ENCODE assay signal across 13 cellular contexts in genomic region chr6:31715022-31715683, GRCh38. TPM values are rescaled to one million over a fixed set of nuclear protein-coding genes. Genes with fewer than 3 reads are reported as not detected.
DNase-seq lines count a peak whose midpoint lies in the region; ATAC-seq and TF ChIP-seq lines count a peak whose summit lies in the region.
"Had no signal": no experiment of that assay in that cellular context is flagged by ENCODE, and none has a peak within 500 bp of the region (broad histone marks: within the 10 kb centered on the region; RNA-seq: fewer than 3 reads in every experiment).

TSS of gene LY6G6D (plus strand) at chr6:31715348. CDS start at chr6:31715356, 8 bp downstream.

- no peaks in the 10 kb centered on the region for H4K20me1 ChIP-seq in GM23338 (replicated peaks; ENCODE audit: insufficient read depth)

- no peaks in the 10 kb centered on the region for H3F3A ChIP-seq in GM23338 (replicated peaks; ENCODE audit: low read depth)

- H3K4me3 ChIP-seq in GM23338 (no peak within 1 kb of the TSS), SK-N-MC (peak within 1 kb of the TSS; percentile 37), rectal smooth muscle tissue (ENCODE audit: low read length) (no peak within 1 kb of the TSS)
- H3K4me3 ChIP-seq: HAP-1 had no signal

- H2AFZ ChIP-seq in GM23338, result peak within 1 kb of the TSS; percentile 100

- ATAC-seq in GM23338 (no peak), HG02759 (IDR thresholded peaks at IDR 0.05; ENCODE audit: unreplicated experiment) (no peak)
- ATAC-seq: activated T-cell treated with anti-CD3 and anti-CD28 coated beads, Interleukin-2, amount 50 U/mL, for 4 hours had no signal

- peaks cover 45% of the 10 kb centered on the region for H3K4me1 Mint-ChIP-seq in GM23338
- peaks cover 49% of the 10 kb centered on the region for H3K4me1 Mint-ChIP-seq in mesothelial cell of epicardium

- H3K79me2 ChIP-seq in GM23338 (replicated peaks; ENCODE audit: insufficient read depth), result no peaks in the 10 kb centered on the region

- H3K9me2 ChIP-seq in GM23338 (ENCODE audit: insufficient read depth), result no peaks in the 10 kb centered on the region

- H3K9ac ChIP-seq in SK-N-MC (ENCODE audit: insufficient read length) (peak within 1 kb of the TSS; percentile 71), rectal smooth muscle tissue (ENCODE audit: low read length) (no peak within 1 kb of the TSS)

- H3K27ac Mint-ChIP-seq in GM23338 (peak within 1 kb of the TSS; percentile 69), mesothelial cell of epicardium (peak within 1 kb of the TSS; percentile 99)

- H3K27me3 ChIP-seq in GM23338 (ENCODE audit: insufficient read depth), result no peaks in the 10 kb centered on the region
- no peaks in the 10 kb centered on the region for H3K27me3 ChIP-seq in rectal smooth muscle tissue (ENCODE audit: control insufficient read depth, insufficient read depth, low read length)

- H3K27me3 Mint-ChIP-seq in GM23338 (ENCODE audit: insufficient read depth, low read depth, poor library complexity) (peaks cover 17% of the 10 kb centered on the region), mesothelial cell of epicardium (ENCODE audit: low read depth) (no peaks in the 10 kb centered on the region)

- no peaks in the 10 kb centered on the region for H3K36me3 ChIP-seq in GM23338 (ENCODE audit: insufficient read depth)
- H3K36me3 ChIP-seq in SK-N-MC (ENCODE audit: insufficient read depth, low read length), result no peaks in the 10 kb centered on the region
- H3K36me3 ChIP-seq in rectal smooth muscle tissue (ENCODE audit: control insufficient read depth, insufficient read depth, low read length), result no peaks in the 10 kb centered on the region
- H3K36me3 ChIP-seq: HAP-1 had no signal

- H3K4me1 ChIP-seq in GM23338 (ENCODE audit: insufficient read depth), result peaks cover 34% of the 10 kb centered on the region
- no peaks in the 10 kb centered on the region for H3K4me1 ChIP-seq in rectal smooth muscle tissue (ENCODE audit: control insufficient read depth, insufficient read depth, low read length)

- DNase-seq in GM23338 (ENCODE audit: low spot score) (peak; percentile 24), SK-N-MC (ENCODE audit: low read depth, low spot score) (no peak), mesothelial cell of epicardium (ENCODE audit: low spot score in 2 of 2, unreplicated experiment in 2 of 2) (no peak), NCI-H128 (lab: John Stamatoyannopoulos, UW; ENCODE audit: unreplicated experiment) (no peak)
- no peak for DNase-seq in stimulated activated CD4-positive, alpha-beta T cell treated with anti-CD3 and anti-CD28 coated beads, Interleukin-4, amount 100 ng/mL, for 4 hours
- no peak for DNase-seq in activated naive CD4-positive, alpha-beta T cell treated with anti-CD3 and anti-CD28 coated beads, Interleukin-2, amount 50 U/mL, for 16 hours
- DNase-seq: activated T-cell treated with anti-CD3 and anti-CD28 coated beads, Interleukin-2, amount 50 U/mL, for 4 hours; COR-L47; GF-D8; NCI-H1092 treated with DMSO at 0.1 percent for 48 hours had no signal

- H3K27ac ChIP-seq in GM23338 (ENCODE audit: low read depth) (no peak within 1 kb of the TSS; the same call in 1 of the 2 replicates), SK-N-MC (peak within 1 kb of the TSS; percentile 86), rectal smooth muscle tissue (ENCODE audit: low read depth, low read length) (peak within 1 kb of the TSS; percentile 75)

- H3K9me3 Mint-ChIP-seq in GM23338 (no peaks in the 10 kb centered on the region), mesothelial cell of epicardium (no peaks in the 10 kb centered on the region)
- H3K9me3 Mint-ChIP-seq: activated T-cell treated with anti-CD3 and anti-CD28 coated beads, Interleukin-2, amount 50 U/mL, for 4 hours had no signal

- no peaks in the 10 kb centered on the region; the same call in 2 of the 3 replicates for H3K36me3 Mint-ChIP-seq in GM23338 (ENCODE audit: low read depth)
- H3K36me3 Mint-ChIP-seq in mesothelial cell of epicardium, result no peaks in the 10 kb centered on the region

- H3K4me3 Mint-ChIP-seq in GM23338 (no peak within 1 kb of the TSS), mesothelial cell of epicardium (no peak within 1 kb of the TSS)
- H3K4me3 Mint-ChIP-seq: activated T-cell treated with anti-CD3 and anti-CD28 coated beads, Interleukin-2, amount 50 U/mL, for 4 hours had no signal

- TF ChIP-seq CTCF in GM23338 (conservative IDR thresholded peaks at IDR 0.05; ENCODE audit: low read depth in 2 of 2) (no peak), mesothelial cell of epicardium (IDR thresholded peaks at IDR 0.05; ENCODE audit: unreplicated experiment) (no peak)

- H3K4me2 ChIP-seq in GM23338, result peak within 1 kb of the TSS; percentile 71

- no peaks in the 10 kb centered on the region for H3K9me3 ChIP-seq in SK-N-MC (ENCODE audit: low read depth, low read length)
- H3K9me3 ChIP-seq: HAP-1 had no signal

TF ChIP-seq in GM23338, 12 proteins besides CTCF, POLR2A, EP300 and RAD21 (continues in another document):
- TF ChIP-seq POLR2AphosphoS5 (IDR thresholded peaks at IDR 0.05; ENCODE audit: low read depth) (no peak), JUNB (IDR thresholded peaks at IDR 0.05; ENCODE audit: unreplicated experiment) (no peak), ETS1 (IDR thresholded peaks at IDR 0.05) (no peak), EZH2 (IDR thresholded peaks at IDR 0.05; ENCODE audit: low read depth, unreplicated experiment) (no peak)
- TF ChIP-seq, protein P1, sequence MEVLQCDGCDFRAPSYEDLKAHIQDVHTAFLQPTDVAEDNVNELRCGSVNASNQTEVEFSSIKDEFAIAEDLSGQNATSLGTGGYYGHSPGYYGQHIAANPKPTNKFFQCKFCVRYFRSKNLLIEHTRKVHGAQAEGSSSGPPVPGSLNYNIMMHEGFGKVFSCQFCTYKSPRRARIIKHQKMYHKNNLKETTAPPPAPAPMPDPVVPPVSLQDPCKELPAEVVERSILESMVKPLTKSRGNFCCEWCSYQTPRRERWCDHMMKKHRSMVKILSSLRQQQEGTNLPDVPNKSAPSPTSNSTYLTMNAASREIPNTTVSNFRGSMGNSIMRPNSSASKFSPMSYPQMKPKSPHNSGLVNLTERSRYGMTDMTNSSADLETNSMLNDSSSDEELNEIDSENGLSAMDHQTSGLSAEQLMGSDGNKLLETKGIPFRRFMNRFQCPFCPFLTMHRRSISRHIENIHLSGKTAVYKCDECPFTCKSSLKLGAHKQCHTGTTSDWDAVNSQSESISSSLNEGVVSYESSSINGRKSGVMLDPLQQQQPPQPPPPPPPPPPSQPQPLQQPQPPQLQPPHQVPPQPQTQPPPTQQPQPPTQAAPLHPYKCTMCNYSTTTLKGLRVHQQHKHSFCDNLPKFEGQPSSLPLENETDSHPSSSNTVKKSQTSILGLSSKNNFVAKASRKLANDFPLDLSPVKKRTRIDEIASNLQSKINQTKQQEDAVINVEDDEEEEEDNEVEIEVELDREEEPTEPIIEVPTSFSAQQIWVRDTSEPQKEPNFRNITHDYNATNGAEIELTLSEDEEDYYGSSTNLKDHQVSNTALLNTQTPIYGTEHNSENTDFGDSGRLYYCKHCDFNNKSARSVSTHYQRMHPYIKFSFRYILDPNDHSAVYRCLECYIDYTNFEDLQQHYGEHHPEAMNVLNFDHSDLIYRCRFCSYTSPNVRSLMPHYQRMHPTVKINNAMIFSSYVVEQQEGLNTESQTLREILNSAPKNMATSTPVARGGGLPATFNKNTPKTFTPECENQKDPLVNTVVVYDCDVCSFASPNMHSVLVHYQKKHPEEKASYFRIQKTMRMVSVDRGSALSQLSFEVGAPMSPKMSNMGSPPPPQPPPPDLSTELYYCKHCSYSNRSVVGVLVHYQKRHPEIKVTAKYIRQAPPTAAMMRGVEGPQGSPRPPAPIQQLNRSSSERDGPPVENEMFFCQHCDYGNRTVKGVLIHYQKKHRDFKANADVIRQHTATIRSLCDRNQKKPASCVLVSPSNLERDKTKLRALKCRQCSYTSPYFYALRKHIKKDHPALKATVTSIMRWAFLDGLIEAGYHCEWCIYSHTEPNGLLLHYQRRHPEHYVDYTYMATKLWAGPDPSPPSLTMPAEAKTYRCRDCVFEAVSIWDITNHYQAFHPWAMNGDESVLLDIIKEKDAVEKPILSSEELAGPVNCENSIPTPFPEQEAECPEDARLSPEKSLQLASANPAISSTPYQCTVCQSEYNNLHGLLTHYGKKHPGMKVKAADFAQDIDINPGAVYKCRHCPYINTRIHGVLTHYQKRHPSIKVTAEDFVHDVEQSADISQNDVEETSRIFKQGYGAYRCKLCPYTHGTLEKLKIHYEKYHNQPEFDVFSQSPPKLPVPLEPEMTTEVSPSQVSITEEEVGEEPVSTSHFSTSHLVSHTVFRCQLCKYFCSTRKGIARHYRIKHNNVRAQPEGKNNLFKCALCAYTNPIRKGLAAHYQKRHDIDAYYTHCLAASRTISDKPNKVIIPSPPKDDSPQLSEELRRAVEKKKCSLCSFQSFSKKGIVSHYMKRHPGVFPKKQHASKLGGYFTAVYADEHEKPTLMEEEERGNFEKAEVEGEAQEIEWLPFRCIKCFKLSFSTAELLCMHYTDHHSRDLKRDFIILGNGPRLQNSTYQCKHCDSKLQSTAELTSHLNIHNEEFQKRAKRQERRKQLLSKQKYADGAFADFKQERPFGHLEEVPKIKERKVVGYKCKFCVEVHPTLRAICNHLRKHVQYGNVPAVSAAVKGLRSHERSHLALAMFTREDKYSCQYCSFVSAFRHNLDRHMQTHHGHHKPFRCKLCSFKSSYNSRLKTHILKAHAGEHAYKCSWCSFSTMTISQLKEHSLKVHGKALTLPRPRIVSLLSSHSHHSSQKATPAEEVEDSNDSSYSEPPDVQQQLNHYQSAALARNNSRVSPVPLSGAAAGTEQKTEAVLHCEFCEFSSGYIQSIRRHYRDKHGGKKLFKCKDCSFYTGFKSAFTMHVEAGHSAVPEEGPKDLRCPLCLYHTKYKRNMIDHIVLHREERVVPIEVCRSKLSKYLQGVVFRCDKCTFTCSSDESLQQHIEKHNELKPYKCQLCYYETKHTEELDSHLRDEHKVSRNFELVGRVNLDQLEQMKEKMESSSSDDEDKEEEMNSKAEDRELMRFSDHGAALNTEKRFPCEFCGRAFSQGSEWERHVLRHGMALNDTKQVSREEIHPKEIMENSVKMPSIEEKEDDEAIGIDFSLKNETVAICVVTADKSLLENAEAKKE (CRISPR knock-in tag; IDR thresholded peaks at IDR 0.05), result no peak

RNA-seq across cellular contexts. Expression of gene LY6G6D, which starts in this region (rescaled TPM):
- total RNA-seq in GM23338 (2014; rRNA removed; shearing (Covaris generic)), result not detected in 2 replicates
- polyA plus RNA-seq in GM23338 (2016; fragmentation: Nextera tagmentation; extraction: Ambion mirVana), result not detected in 2 replicates
- total RNA-seq in mesothelial cell of epicardium, result 0.67 to 1.8 TPM (median 0.82 TPM) in 3 replicates
- total RNA-seq: activated T-cell treated with anti-CD3 and anti-CD28 coated beads, Interleukin-2, amount 50 U/mL, for 4 hours had no signal

Comparison
In these comparisons a context has a peak if more than half of its experiments do, and no peak if none do; other contexts are left out.
1. Peak in DNase-seq and H3K4me2 ChIP-seq in GM23338; RNA of the gene not detected or under 1 TPM.